ENCODE assay signal across 8 cellular contexts in the genomic region with DNA sequence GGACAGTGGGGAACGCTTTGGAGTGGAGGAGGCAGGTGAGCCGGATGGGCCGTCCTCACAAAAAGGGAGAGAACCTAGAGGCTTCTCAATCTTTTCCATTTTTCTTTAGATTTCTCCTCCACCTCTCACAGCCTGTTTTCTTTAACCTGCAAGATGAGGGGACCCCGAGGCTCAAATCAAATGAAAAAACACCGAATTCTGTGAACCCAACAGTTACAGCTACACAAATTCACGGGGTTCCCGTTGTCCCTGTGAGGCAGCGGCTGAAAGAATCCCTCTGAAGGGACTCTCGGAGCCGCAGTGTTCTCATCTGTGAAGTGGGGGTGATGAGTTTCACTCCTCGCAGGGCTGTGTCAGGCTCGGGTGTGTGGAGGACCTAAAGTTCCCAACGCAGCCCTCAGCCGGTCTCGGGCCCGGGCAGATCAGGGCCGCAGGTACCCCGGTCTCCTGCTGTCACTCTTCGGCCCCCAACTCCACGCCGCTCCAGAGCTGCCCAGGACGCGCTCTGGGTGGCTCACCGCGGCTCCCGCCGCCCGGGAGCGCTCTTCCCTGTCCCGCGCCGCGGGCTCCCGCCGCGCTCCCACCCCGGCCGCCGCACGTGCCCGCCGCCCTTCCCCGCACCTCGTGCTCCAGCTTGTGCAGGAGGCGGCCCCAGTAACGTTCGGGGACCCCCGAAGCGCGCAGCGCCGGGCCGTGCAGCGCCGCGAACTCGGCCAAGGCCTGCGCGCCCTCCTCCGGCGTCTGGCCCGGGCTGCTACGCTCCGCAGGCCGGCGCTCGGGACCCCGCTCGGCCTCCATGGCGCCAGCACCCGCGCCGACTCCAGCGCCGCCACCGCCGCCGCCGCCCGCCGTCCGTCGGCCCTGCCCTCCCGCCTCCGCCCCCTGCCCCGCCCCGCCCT. TPM values are rescaled to one million over a fixed set of nuclear protein-coding genes. Genes with fewer than 3 reads are reported as not detected.
DNase-seq lines count a peak whose midpoint lies in the region; ATAC-seq and TF ChIP-seq lines count a peak whose summit lies in the region.

A gene (minus strand): TSS at position 863 of the 899 bp plus-strand sequence. CDS start 65 bp downstream, at position 798.

- H3K27me3 ChIP-seq in aorta (ENCODE audit: control insufficient read depth in 1 of 2, insufficient read depth in 2 of 2, low read length in 1 of 2) = no peaks in the 10 kb centered on the region

- no peaks in the 10 kb centered on the region for H3K4me1 ChIP-seq in aorta (ENCODE audit: control insufficient read depth in 1 of 2, insufficient read depth in 2 of 2, low read length in 2 of 2)

- H3K9me3 ChIP-seq in aorta (ENCODE audit: control insufficient read depth, low read length) = no peaks in the 10 kb centered on the region

- peak; percentile 60 for DNase-seq in AG10803 (ENCODE audit: low read depth)
- no peak for DNase-seq in astrocyte of the cerebellum (ENCODE audit: low read depth)
- DNase-seq in hippocampal formation (lab: John Stamatoyannopoulos, UW) = peak; percentile 3 to 24
- DNase-seq in renal cortical epithelial cell (ENCODE audit: low read depth) = no peak
- peak in 1 of 2 donors; percentile 73 for DNase-seq in aorta

- H3K27ac ChIP-seq in aorta (ENCODE audit: low read depth in 1 of 2, low read length in 2 of 2) = peak within 1 kb of the TSS; percentile 38 to 96

- intact Hi-C loops in T-helper 1 cell treated with Interleukin-12 subunit alpha and Interleukin-12 subunit beta and Interleukin-4 antibody, amounts not matched to agents 30 ng/mL and 1 ng/mL, for 36 hours (cut with micrococcal nuclease) = loop anchor here (1.0 to 5.0 kb wide), 8 partner anchors 34 to 1189 kb away; a partner anchor contains a TSS
- intact Hi-C loops in aorta (cut with DNase I) = loop anchor here in 1 of 2 donors (2.0 kb wide), 1 partner anchor 34 kb away; no protein-coding TSS in a partner anchor

- in situ Hi-C loops in astrocyte of the cerebellum (cut with HindIII; ENCODE audit: low sequenced_read_pairs) = no loop called here

- no peaks in the 10 kb centered on the region for H3K36me3 ChIP-seq in aorta (ENCODE audit: control insufficient read depth in 1 of 2, insufficient read depth in 2 of 2, low read length in 1 of 2)

- TF ChIP-seq CTCF in AG10803 (conservative IDR thresholded peaks at IDR 0.05; ENCODE audit: low read length) (0 out of 2 replicates have a peak, but pooled peaks have one; percentile 5), astrocyte of the cerebellum (IDR thresholded peaks at IDR 0.05; ENCODE audit: low read depth, low read length, missing control alignments) (no peak)

- H3K4me3 ChIP-seq in AG10803 (ENCODE audit: low read length) (peak within 1 kb of the TSS; percentile 75), astrocyte of the cerebellum (ENCODE audit: low read depth, low read length) (peak within 1 kb of the TSS; percentile 59), aorta (ENCODE audit: low read length in 2 of 2) (peak within 1 kb of the TSS; percentile 66 to 86)

- peak; percentile 47 for ATAC-seq in GM19023 (IDR thresholded peaks at IDR 0.05; ENCODE audit: unreplicated experiment)
- ATAC-seq in HG03565 (IDR thresholded peaks at IDR 0.05; ENCODE audit: unreplicated experiment) = peak; percentile 33
- peak; percentile 30 for ATAC-seq in aorta (ENCODE audit: low FRiP score)

- 0% methylated on average over 56 to 87 of the region's 87 CpGs for WGBS in aorta, 2 donors

RNA-seq across cellular contexts. Expression of the gene that starts here (rescaled TPM):
- total RNA-seq in T-helper 1 cell treated with Interleukin-12 subunit alpha and Interleukin-12 subunit beta and Interleukin-4 antibody, amounts not matched to agents 30 ng/mL and 1 ng/mL, for 36 hours = 41.1 and 42.2 TPM in 2 replicates
- 28.8 and 34.4 TPM in 2 replicates for total RNA-seq in renal cortical epithelial cell
- total RNA-seq in aorta = 10 to 100 TPM; 13.1 to 16.4 TPM
- 10 to 100 TPM; 12.2 to 13.6 TPM for polyA plus RNA-seq in aorta

Comparison
In these comparisons a context has a peak if more than half of its experiments do, and no peak if none do; other contexts are left out.
1. DNase-seq: peak in AG10803 (single experiment) and hippocampal formation (2 of 2); none in astrocyte of the cerebellum (single experiment) and renal cortical epithelial cell (single experiment).
2. Peak in every context shown above with its lines, with median percentiles within 50 percentile points of each other: H3K4me3 ChIP-seq and ATAC-seq.